ENCODE assay signal across 8 cellular contexts in the genomic region with DNA sequence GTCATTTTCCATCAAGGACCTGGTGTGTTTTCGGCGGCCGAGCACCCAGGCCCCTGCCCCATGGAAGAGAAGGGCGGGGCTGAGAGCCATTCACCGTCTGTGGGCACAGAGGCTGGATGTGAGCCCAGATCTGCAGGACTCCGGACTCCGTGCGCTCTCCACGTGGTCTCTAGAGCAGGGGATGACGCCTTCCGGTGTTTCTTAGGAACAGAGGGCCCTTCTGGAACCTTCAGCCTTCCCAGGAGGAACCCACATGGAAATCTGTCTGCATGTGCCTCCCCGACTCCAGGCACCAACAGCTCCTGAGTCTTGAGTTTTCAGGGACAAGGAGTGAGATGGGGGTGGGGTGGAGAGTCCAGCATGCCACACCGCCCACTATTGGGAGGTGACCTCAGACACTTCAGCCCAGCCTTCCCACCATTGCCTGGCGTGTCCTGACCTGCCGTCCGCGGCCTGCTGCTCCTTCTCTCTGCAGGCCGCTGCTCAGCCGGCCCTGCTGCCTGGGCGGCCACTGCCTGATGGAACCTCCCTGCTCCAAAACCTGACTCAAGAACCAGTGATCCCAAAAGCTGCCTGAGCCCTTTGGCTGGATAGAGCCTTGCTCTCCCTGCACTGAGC. TPM values are rescaled to one million over a fixed set of nuclear protein-coding genes. Genes with fewer than 3 reads are reported as not detected.
DNase-seq lines count a peak whose midpoint lies in the region; ATAC-seq and TF ChIP-seq lines count a peak whose summit lies in the region.

No MANE protein-coding gene starts in this region.

- H3K27me3 ChIP-seq in SK-N-SH (ENCODE audit: insufficient read depth) (no peaks in the 10 kb centered on the region), upper lobe of left lung (no peaks in the 10 kb centered on the region)

- no peak overlapping the region for H3K4me3 ChIP-seq in SK-N-SH (ENCODE audit: low read depth in 2 of 2, low read length in 1 of 2)
- no peak overlapping the region for H3K4me3 ChIP-seq in upper lobe of left lung

- 89% methylated on average over 12 of the region's 20 CpGs for WGBS in SK-N-SH (ENCODE audit: low lambda C conversion rate)
- 44 to 63% methylated on average over 12 to 20 of the region's 20 CpGs for WGBS in upper lobe of left lung, 2 donors

- H3K27ac Mint-ChIP-seq in effector memory CD8-positive, alpha-beta T cell = peak overlapping the region; percentile 91 to 96
- H3K27ac Mint-ChIP-seq in mesothelial cell of epicardium = peak overlapping the region; percentile 39
- no peak overlapping the region for H3K27ac Mint-ChIP-seq in activated CD4-positive, alpha-beta memory T cell treated with anti-CD3 and anti-CD28 coated beads, Interleukin-2, amount 10 ng/mL, durations not matched to agents 7 days and 5 days

- TF ChIP-seq POLR2A in upper lobe of left lung (IDR thresholded peaks at IDR 0.05) = no peak

- no peaks in the 10 kb centered on the region for H3F3A ChIP-seq in SK-N-SH (replicated peaks; ENCODE audit: insufficient read depth)

- peaks cover 6 to 16% of the 10 kb centered on the region in 2 donors for H3K4me1 Mint-ChIP-seq in effector memory CD8-positive, alpha-beta T cell (ENCODE audit: low read depth in 2 of 2)
- peaks cover 49% of the 10 kb centered on the region for H3K4me1 Mint-ChIP-seq in mesothelial cell of epicardium
- H3K4me1 Mint-ChIP-seq in activated CD4-positive, alpha-beta memory T cell treated with anti-CD3 and anti-CD28 coated beads, Interleukin-2, amount 10 ng/mL, durations not matched to agents 7 days and 5 days = peaks cover 9% of the 10 kb centered on the region

- CTCF ChIA-PET in SK-N-SH (lab: Yijun Ruan, JAX) = interaction anchor here (1.3 to 3.9 kb wide), 4 partner anchors 85 to 148 kb away, joined by 3 to 17 read pairs (median 7); no protein-coding TSS in a partner anchor
- CTCF ChIA-PET in activated CD4-positive, alpha-beta memory T cell treated with anti-CD3 and anti-CD28 coated beads, Interleukin-2, amount 10 ng/mL, durations not matched to agents 7 days and 5 days (lab: Charles Lee) = interaction anchor here (1.0 to 2.1 kb wide), 2 partner anchors 10 to 22 kb away, joined by 3 to 6 read pairs; no protein-coding TSS in a partner anchor

- H4K20me1 ChIP-seq in SK-N-SH (ENCODE audit: insufficient read depth) = peaks cover 19% of the 10 kb centered on the region

- H3K9me2 ChIP-seq in SK-N-SH = no peaks in the 10 kb centered on the region

- no peaks in the 10 kb centered on the region for H3K9me3 ChIP-seq in SK-N-SH
- H3K9me3 ChIP-seq in upper lobe of left lung = no peaks in the 10 kb centered on the region

- H3K36me3 ChIP-seq in SK-N-SH (replicated peaks in 1 of 2; ENCODE audit: control insufficient read depth in 1 of 2, insufficient read depth in 2 of 2, low read length in 1 of 2) (no peaks in the 10 kb centered on the region), upper lobe of left lung (no peaks in the 10 kb centered on the region)

- peaks cover 28% of the 10 kb centered on the region for H3K36me3 Mint-ChIP-seq in effector memory CD8-positive, alpha-beta T cell (ENCODE audit: insufficient read depth)
- H3K36me3 Mint-ChIP-seq in mesothelial cell of epicardium = no peaks in the 10 kb centered on the region
- H3K36me3 Mint-ChIP-seq in activated CD4-positive, alpha-beta memory T cell treated with anti-CD3 and anti-CD28 coated beads, Interleukin-2, amount 10 ng/mL, durations not matched to agents 7 days and 5 days (ENCODE audit: low read depth) = no peaks in the 10 kb centered on the region

- no peaks in the 10 kb centered on the region for H3K9me3 Mint-ChIP-seq in effector memory CD8-positive, alpha-beta T cell
- H3K9me3 Mint-ChIP-seq in mesothelial cell of epicardium = no peaks in the 10 kb centered on the region
- H3K9me3 Mint-ChIP-seq in activated CD4-positive, alpha-beta memory T cell treated with anti-CD3 and anti-CD28 coated beads, Interleukin-2, amount 10 ng/mL, durations not matched to agents 7 days and 5 days = no peaks in the 10 kb centered on the region

- H3K4me1 ChIP-seq in SK-N-SH (ENCODE audit: control insufficient read depth in 1 of 2, insufficient read depth in 2 of 2, low read depth in 1 of 2, low read length in 1 of 2) (peaks cover 34 to 37% of the 10 kb centered on the region in 2 experiments; a peak in 3 of 4 replicates), upper lobe of left lung (peaks cover 30 to 40% (median 34%) of the 10 kb centered on the region in 4 donors)

- H3K27ac ChIP-seq in SK-N-SH (ENCODE audit: low read depth in 2 of 2, low read length in 1 of 2) (no peak overlapping the region), upper lobe of left lung (peak overlapping the region; percentile 93 to 96 (median 94))

- peak overlapping the region; percentile 27; the same call in 1 of the 2 replicates for H3K4me2 ChIP-seq in SK-N-SH

- H3K4me3 Mint-ChIP-seq in effector memory CD8-positive, alpha-beta T cell = peak overlapping the region; percentile 87
- peak overlapping the region; percentile 54 for H3K4me3 Mint-ChIP-seq in mesothelial cell of epicardium
- no peak overlapping the region for H3K4me3 Mint-ChIP-seq in activated CD4-positive, alpha-beta memory T cell treated with anti-CD3 and anti-CD28 coated beads, Interleukin-2, amount 10 ng/mL, durations not matched to agents 7 days and 5 days

- no peak for TF ChIP-seq EP300 in SK-N-SH (IDR thresholded peaks at IDR 0.05; ENCODE audit: borderline replicate concordance in 1 of 2, low read depth in 1 of 2, low read length in 1 of 2)
- peak in 1 of 4 donors; percentile 47 for TF ChIP-seq EP300 in upper lobe of left lung (IDR thresholded peaks at IDR 0.05)

- TF ChIP-seq RAD21 in SK-N-SH (IDR thresholded peaks at IDR 0.05; ENCODE audit: low read length) = no peak

- TF ChIP-seq CTCF in SK-N-SH (IDR thresholded peaks at IDR 0.05) = no peak
- no peak for TF ChIP-seq CTCF in mesothelial cell of epicardium (IDR thresholded peaks at IDR 0.05; ENCODE audit: unreplicated experiment)
- TF ChIP-seq CTCF in upper lobe of left lung (IDR thresholded peaks at IDR 0.05) = peak in 1 of 6 experiments; percentile 10

- H3K27me3 Mint-ChIP-seq in effector memory CD8-positive, alpha-beta T cell = no peaks in the 10 kb centered on the region
- peaks cover 6% of the 10 kb centered on the region for H3K27me3 Mint-ChIP-seq in mesothelial cell of epicardium (ENCODE audit: low read depth)
- peaks cover 38% of the 10 kb centered on the region for H3K27me3 Mint-ChIP-seq in activated CD4-positive, alpha-beta memory T cell treated with anti-CD3 and anti-CD28 coated beads, Interleukin-2, amount 10 ng/mL, durations not matched to agents 7 days and 5 days

- H3K9ac ChIP-seq in SK-N-SH = no peak overlapping the region

- no peak overlapping the region for H2AFZ ChIP-seq in SK-N-SH (ENCODE audit: low read depth)

- DNase-seq in SK-N-SH (no peak), mesothelial cell of epicardium (ENCODE audit: low spot score in 2 of 2, unreplicated experiment in 2 of 2) (no peak), upper lobe of left lung (peak; percentile 77 to 92), AG08395 (ENCODE audit: low spot score) (no peak)
- DNase-seq in effector memory CD8-positive, alpha-beta T cell = no peak
- no peak for DNase-seq in activated CD4-positive, alpha-beta memory T cell treated with anti-CD3 and anti-CD28 coated beads, Interleukin-2, amount 10 ng/mL, durations not matched to agents 7 days and 5 days

- POLR2A ChIA-PET in SK-N-SH (lab: Yijun Ruan, JAX) = no interaction called here
- POLR2A ChIA-PET in activated CD4-positive, alpha-beta memory T cell treated with anti-CD3 and anti-CD28 coated beads, Interleukin-2, amount 10 ng/mL, durations not matched to agents 7 days and 5 days (lab: Charles Lee) = no interaction called here

- ATAC-seq in SK-N-SH treated with all-trans-retinoic acid at 6 μM for 48 hours = no peak
- no peak for ATAC-seq in effector memory CD8-positive, alpha-beta T cell (replicated peaks)
- peak; percentile 2 to 56 for ATAC-seq in upper lobe of left lung (ENCODE audit: low FRiP score in 2 of 2)
- no peak for ATAC-seq in HG03354 (IDR thresholded peaks at IDR 0.05; ENCODE audit: poor library complexity, severe bottlenecking, unreplicated experiment)

- H3K79me2 ChIP-seq in SK-N-SH (ENCODE audit: insufficient read depth) = peaks cover 20% of the 10 kb centered on the region

TF ChIP-seq in SK-N-SH, 30 proteins besides CTCF, POLR2A, EP300 and RAD21 (continues in another document):
- TF ChIP-seq GATA2 (CRISPR knock-in tag; IDR thresholded peaks at IDR 0.05) (no peak), SMC3 (IDR thresholded peaks at IDR 0.05; ENCODE audit: low read depth, low read length) (no peak), FOXJ3 (CRISPR knock-in tag; IDR thresholded peaks at IDR 0.05) (no peak), TEAD4 (IDR thresholded peaks at IDR 0.05; ENCODE audit: borderline replicate concordance, insufficient read depth) (no peak)
- TF ChIP-seq, protein P1, sequence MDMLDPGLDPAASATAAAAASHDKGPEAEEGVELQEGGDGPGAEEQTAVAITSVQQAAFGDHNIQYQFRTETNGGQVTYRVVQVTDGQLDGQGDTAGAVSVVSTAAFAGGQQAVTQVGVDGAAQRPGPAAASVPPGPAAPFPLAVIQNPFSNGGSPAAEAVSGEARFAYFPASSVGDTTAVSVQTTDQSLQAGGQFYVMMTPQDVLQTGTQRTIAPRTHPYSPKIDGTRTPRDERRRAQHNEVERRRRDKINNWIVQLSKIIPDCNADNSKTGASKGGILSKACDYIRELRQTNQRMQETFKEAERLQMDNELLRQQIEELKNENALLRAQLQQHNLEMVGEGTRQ (IDR thresholded peaks at IDR 0.05; ENCODE audit: borderline replicate concordance, low read depth, low read length) = no peak

TF ChIP-seq in SK-N-SH treated with all-trans-retinoic acid at 6 μM for 48 hours, 23 proteins besides CTCF, POLR2A, EP300 and RAD21 (continues in another document):
- TF ChIP-seq OSR1 (CRISPR knock-in tag; IDR thresholded peaks at IDR 0.05) (no peak), BACH2 (CRISPR knock-in tag; IDR thresholded peaks at IDR 0.05; ENCODE audit: borderline replicate concordance) (no peak)
- TF ChIP-seq, protein P2, sequence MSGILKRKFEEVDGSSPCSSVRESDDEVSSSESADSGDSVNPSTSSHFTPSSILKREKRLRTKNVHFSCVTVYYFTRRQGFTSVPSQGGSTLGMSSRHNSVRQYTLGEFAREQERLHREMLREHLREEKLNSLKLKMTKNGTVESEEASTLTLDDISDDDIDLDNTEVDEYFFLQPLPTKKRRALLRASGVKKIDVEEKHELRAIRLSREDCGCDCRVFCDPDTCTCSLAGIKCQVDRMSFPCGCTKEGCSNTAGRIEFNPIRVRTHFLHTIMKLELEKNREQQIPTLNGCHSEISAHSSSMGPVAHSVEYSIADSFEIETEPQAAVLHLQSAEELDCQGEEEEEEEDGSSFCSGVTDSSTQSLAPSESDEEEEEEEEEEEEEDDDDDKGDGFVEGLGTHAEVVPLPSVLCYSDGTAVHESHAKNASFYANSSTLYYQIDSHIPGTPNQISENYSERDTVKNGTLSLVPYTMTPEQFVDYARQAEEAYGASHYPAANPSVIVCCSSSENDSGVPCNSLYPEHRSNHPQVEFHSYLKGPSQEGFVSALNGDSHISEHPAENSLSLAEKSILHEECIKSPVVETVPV (CRISPR knock-in tag; IDR thresholded peaks at IDR 0.05) = no peak

RNA-seq across cellular contexts. Expression of a gene that starts 2.4 kb away (rescaled TPM):
- 5.2 and 7.6 TPM in 2 replicates for polyA plus RNA-seq in SK-N-SH (2012; rRNA removed)
- 3.4 and 5.5 TPM in 2 replicates for polyA plus RNA-seq in SK-N-SH (2012; cell fraction: cytosol; rRNA removed)
- polyA plus RNA-seq in SK-N-SH (2012; cell fraction: nucleus; rRNA removed) = 8.0 and 8.8 TPM in 2 replicates
- total RNA-seq in mesothelial cell of epicardium (43.7 to 46.0 TPM (median 45.0 TPM) in 3 replicates), upper lobe of left lung (10 to 100 TPM; 43.8 to 92.7 (median 74.1) TPM)
- 1 to 10 TPM; 7.0 to 7.8 TPM for total RNA-seq in activated CD4-positive, alpha-beta memory T cell treated with anti-CD3 and anti-CD28 coated beads, Interleukin-2, amount 10 ng/mL, durations not matched to agents 7 days and 5 days

Comparison
In these comparisons a context has a peak if more than half of its experiments do, and no peak if none do; other contexts are left out.
1. DNase-seq: peak in upper lobe of left lung (2 of 2); none in SK-N-SH (single experiment), effector memory CD8-positive, alpha-beta T cell (0 of 3), mesothelial cell of epicardium (0 of 2), activated CD4-positive, alpha-beta memory T cell treated with anti-CD3 and anti-CD28 coated beads, Interleukin-2, amount 10 ng/mL, durations not matched to agents 7 days and 5 days (single experiment) and AG08395 (single experiment).
2. H3K27ac ChIP-seq: peak in upper lobe of left lung (4 of 4); none in SK-N-SH (0 of 2).
3. ATAC-seq: peak in upper lobe of left lung (2 of 2); none in SK-N-SH treated with all-trans-retinoic acid at 6 μM for 48 hours (single experiment), effector memory CD8-positive, alpha-beta T cell (single experiment) and HG03354 (single experiment).